11 cellular contexts compared by ENCODE assay signal in genomic region chr1:10495942-10496341, GRCh38. TPM values are rescaled to one million over a fixed set of nuclear protein-coding genes. Genes with fewer than 3 reads are reported as not detected.
DNase-seq lines count a peak whose midpoint lies in the region; ATAC-seq and TF ChIP-seq lines count a peak whose summit lies in the region.
"Had no signal": no experiment of that assay in that cellular context is flagged by ENCODE, and none has a peak within 500 bp of the region (broad histone marks: within the 10 kb centered on the region; RNA-seq: fewer than 3 reads in every experiment).

No MANE protein-coding gene starts in this region.

- no peaks in the 10 kb centered on the region for H3K36me3 Mint-ChIP-seq in activated naive CD4-positive, alpha-beta T cell treated with anti-CD3 and anti-CD28 coated beads, Interleukin-2, amount 50 U/mL, for 72 hours

- DNase-seq in activated naive CD4-positive, alpha-beta T cell treated with anti-CD3 and anti-CD28 coated beads, Interleukin-2, amount 50 U/mL, for 72 hours (ENCODE audit: low spot score in 2 of 2): no peak
- peak; percentile 86 for DNase-seq in left kidney (ENCODE audit: low read depth, low spot score)
- DNase-seq in GM20000 (ENCODE audit: low spot score): no peak
- no peak for DNase-seq in T-helper 9 cell
- DNase-seq in erythroblast (lab: John Stamatoyannopoulos, UW): no peak
- no peak for DNase-seq in middle frontal gyrus (ENCODE audit: extremely low spot score, low spot score)
- DNase-seq: NCI-H1694 treated with DMSO at 0.1 percent for 48 hours, SHP77 treated with DMSO at 0.1 percent for 48 hours had no signal

- H3K4me3 ChIP-seq in BLaER1: peak overlapping the region; percentile 57; the same call in 1 of the 2 replicates
- no peak overlapping the region for H3K4me3 ChIP-seq in HUES48 (ENCODE audit: low read depth, low read length)
- H3K4me3 ChIP-seq: GM23338 had no signal

- H3K9ac ChIP-seq in BLaER1: peak overlapping the region; percentile 43; the same call in 1 of the 2 replicates
- no peak overlapping the region for H3K9ac ChIP-seq in HUES48 (ENCODE audit: low read depth, low read length)

- peaks cover 95% of the 10 kb centered on the region for H4K20me1 ChIP-seq in BLaER1

- no peaks in the 10 kb centered on the region for H3K9me3 Mint-ChIP-seq in activated naive CD4-positive, alpha-beta T cell treated with anti-CD3 and anti-CD28 coated beads, Interleukin-2, amount 50 U/mL, for 72 hours
- H3K9me3 Mint-ChIP-seq: GM23338 had no signal

- H3K4me2 ChIP-seq in BLaER1: peak overlapping the region; percentile 89
- H3K4me2 ChIP-seq: GM23338 had no signal

- H3K27ac ChIP-seq in BLaER1 (no peak overlapping the region; the same call in 1 of the 2 replicates), HUES48 (ENCODE audit: low read depth, low read length) (peak overlapping the region; percentile 32)

- no peak for TF ChIP-seq CTCF in GM20000 (IDR thresholded peaks at IDR 0.05; ENCODE audit: extremely low read depth, missing control alignments)

- peak; percentile 6 to 25 for ATAC-seq in activated naive CD4-positive, alpha-beta T cell treated with anti-CD3 and anti-CD28 coated beads, Interleukin-2, amount 50 U/mL, for 72 hours
- ATAC-seq: GM23338 had no signal

- no peak for TF ChIP-seq POLR2A in erythroblast (IDR thresholded peaks at IDR 0.05; ENCODE audit: low read length)

- H3K4me1 ChIP-seq in BLaER1: peaks cover 24% of the 10 kb centered on the region
- peaks cover 5% of the 10 kb centered on the region for H3K4me1 ChIP-seq in HUES48 (ENCODE audit: control insufficient read depth, insufficient read depth, low read length)

- H3K27me3 ChIP-seq in BLaER1 (no peaks in the 10 kb centered on the region), HUES48 (ENCODE audit: control insufficient read depth, insufficient read depth, low read length) (no peaks in the 10 kb centered on the region)

- H3K9me3 ChIP-seq in BLaER1 (no peaks in the 10 kb centered on the region), HUES48 (ENCODE audit: control insufficient read depth, insufficient read depth, low read length) (no peaks in the 10 kb centered on the region)

- peaks cover 14% of the 10 kb centered on the region for H3K36me3 ChIP-seq in BLaER1
- H3K36me3 ChIP-seq in HUES48 (ENCODE audit: control insufficient read depth, insufficient read depth, low read length): no peaks in the 10 kb centered on the region

- peak overlapping the region; percentile 88 for H3K27ac Mint-ChIP-seq in activated naive CD4-positive, alpha-beta T cell treated with anti-CD3 and anti-CD28 coated beads, Interleukin-2, amount 50 U/mL, for 72 hours

RNA-seq across cellular contexts. Expression of gene PEX14, which starts 21.2 kb away (rescaled TPM):
- total RNA-seq in activated naive CD4-positive, alpha-beta T cell treated with anti-CD3 and anti-CD28 coated beads, Interleukin-2, amount 50 U/mL, for 72 hours: 10 to 100 TPM; 22.3 to 22.7 TPM

RNA-seq across cellular contexts. Expression of gene DFFA, which starts 23.6 kb away (rescaled TPM):
- total RNA-seq in activated naive CD4-positive, alpha-beta T cell treated with anti-CD3 and anti-CD28 coated beads, Interleukin-2, amount 50 U/mL, for 72 hours: 10 to 100 TPM; 34.4 to 41.0 TPM

RNA-seq across cellular contexts. Expression of gene CORT, which starts 46.1 kb away (rescaled TPM):
- under 1 TPM in 1 of 2 donors, not detected in 1; 0.32 TPM for total RNA-seq in activated naive CD4-positive, alpha-beta T cell treated with anti-CD3 and anti-CD28 coated beads, Interleukin-2, amount 50 U/mL, for 72 hours
- total RNA-seq: GM23338 had no signal
